ENCODE assay signal across 8 cellular contexts in genomic region chr10:127532193-127532592, GRCh38. TPM values are rescaled to one million over a fixed set of nuclear protein-coding genes. Genes with fewer than 3 reads are reported as not detected.
"Had no signal": no experiment of that assay in that cellular context is flagged by ENCODE, and none has a peak within 500 bp of the region (broad histone marks: within the 10 kb centered on the region; RNA-seq: fewer than 3 reads in every experiment).

No MANE protein-coding gene starts in this region.

- H3K27ac ChIP-seq: HL-60, KMS-11 had no signal

- H3K4me2 ChIP-seq: KMS-11 had no signal

- ATAC-seq: HepG2, K562 had no signal

- DNase-seq: IMR-90, KBM-7, KG1 had no signal

- H3K4me3 ChIP-seq: K562 had no signal

- H3K9ac ChIP-seq: KMS-11 had no signal

RNA-seq across cellular contexts. Expression of gene NPS, which starts 16.9 kb away (rescaled TPM):
- polyA plus RNA-seq: HepG2, IgD-negative memory B cell, IMR-90, K562 had no signal
